Comparison of ENCODE assay signal across 25 cellular contexts in genomic region chr20:31682352-31682751, GRCh38. TPM values are rescaled to one million over a fixed set of nuclear protein-coding genes. Genes with fewer than 3 reads are reported as not detected.
A peak's percentile ranks its signal among the peaks of the same experiment; 100 is the strongest.
DNase-seq lines count a peak whose midpoint lies in the region; ATAC-seq, FAIRE-seq and TF ChIP-seq lines count a peak whose summit lies in the region.
"Had no signal": no experiment of that assay in that cellular context is flagged by ENCODE, and none has a peak within 500 bp of the region (broad histone marks: within the 10 kb centered on the region; RNA-seq: fewer than 3 reads in every experiment).

No MANE protein-coding gene starts in this region.

- peaks cover 28% of the 10 kb centered on the region for H3K36me3 Mint-ChIP-seq in effector memory CD8-positive, alpha-beta T cell (ENCODE audit: insufficient read depth)

- TF ChIP-seq POLR2A in HepG2 (IDR thresholded peaks at IDR 0.05; ENCODE audit: insufficient read depth in 1 of 2, low read depth in 2 of 2, low read length in 2 of 2): no peak
- no peak for TF ChIP-seq POLR2A in right lobe of liver (IDR thresholded peaks at IDR 0.05)
- no peak for TF ChIP-seq POLR2A in erythroblast (IDR thresholded peaks at IDR 0.05; ENCODE audit: low read length)

- peak overlapping the region in 1 of 2 donors; percentile 36 for H3K4me3 Mint-ChIP-seq in effector memory CD8-positive, alpha-beta T cell
- H3K4me3 Mint-ChIP-seq: mesothelial cell of epicardium, neural crest cell, type B pancreatic cell had no signal

- CTCF ChIA-PET in HepG2 (lab: Yijun Ruan, JAX; ENCODE audit: low intra/inter-chr PET ratio, low total read pairs): no interaction called here

- no peak for TF ChIP-seq RAD21 in HepG2 (CRISPR knock-in tag; IDR thresholded peaks at IDR 0.05)

- TF ChIP-seq EP300 in HepG2 (IDR thresholded peaks at IDR 0.05; ENCODE audit: low read depth in 2 of 2, low read length in 2 of 2) (no peak), HepG2 (CRISPR knock-in tag; IDR thresholded peaks at IDR 0.05; ENCODE audit: borderline replicate concordance) (no peak)

- TF ChIP-seq CTCF in HepG2 (CRISPR knock-in tag; IDR thresholded peaks at IDR 0.05) (no peak), right lobe of liver (IDR thresholded peaks at IDR 0.05) (no peak), SU-DHL-6 (IDR thresholded peaks at IDR 0.05; ENCODE audit: insufficient read depth, low read length, poor library complexity, severe bottlenecking) (no peak)

- peaks cover 98% of the 10 kb centered on the region for H3K4me1 ChIP-seq in HepG2 (ENCODE audit: insufficient read depth, low read length)
- H3K4me1 ChIP-seq in right lobe of liver: peaks cover 0 to 50% (median 19%) of the 10 kb centered on the region in 4 donors
- H3K4me1 ChIP-seq: colonic mucosa had no signal

- H3K4me1 Mint-ChIP-seq in effector memory CD8-positive, alpha-beta T cell (ENCODE audit: low read depth in 2 of 2): peaks cover 83 to 95% of the 10 kb centered on the region in 2 donors

- H3K9me3 ChIP-seq in HepG2 (ENCODE audit: low read length): no peaks in the 10 kb centered on the region
- no peaks in the 10 kb centered on the region for H3K9me3 ChIP-seq in right lobe of liver
- no peaks in the 10 kb centered on the region for H3K9me3 ChIP-seq in SU-DHL-6 (ENCODE audit: insufficient read depth, low read length)
- H3K9me3 ChIP-seq: colonic mucosa, HAP-1, SJSA1 had no signal

- ATAC-seq in HepG2 (no peak), right lobe of liver (no peak), HG03139 (IDR thresholded peaks at IDR 0.05; ENCODE audit: unreplicated experiment) (no peak)
- ATAC-seq in effector memory CD8-positive, alpha-beta T cell (replicated peaks): no peak

- H3K27me3 ChIP-seq in HepG2 (ENCODE audit: control insufficient read depth in 1 of 2, insufficient read depth in 2 of 2, low read length in 2 of 2): no peaks in the 10 kb centered on the region
- no peaks in the 10 kb centered on the region for H3K27me3 ChIP-seq in right lobe of liver
- no peaks in the 10 kb centered on the region for H3K27me3 ChIP-seq in SU-DHL-6 (ENCODE audit: low read length)
- H3K27me3 ChIP-seq: colonic mucosa, SJSA1 had no signal

- H3K9me2 ChIP-seq in SU-DHL-6 (replicated peaks; ENCODE audit: insufficient read depth, low read length): no peaks in the 10 kb centered on the region

- intact Hi-C loops in HepG2 (cut with micrococcal nuclease; ENCODE audit: unreplicated experiment) (no loop called here), right lobe of liver (cut with DNase I) (no loop called here)

- H3K36me3 ChIP-seq in HepG2 (replicated peaks in 1 of 2; ENCODE audit: control insufficient read depth in 1 of 2, insufficient read depth in 2 of 2, low read length in 2 of 2): peaks cover 65 to 88% of the 10 kb centered on the region in 2 experiments
- H3K36me3 ChIP-seq in right lobe of liver: peaks cover 0 to 11% (median 0%) of the 10 kb centered on the region in 4 donors
- H3K36me3 ChIP-seq in SU-DHL-6 (ENCODE audit: low read length): no peaks in the 10 kb centered on the region
- H3K36me3 ChIP-seq: colonic mucosa had no signal

- no peak for DNase-seq in HepG2 (ENCODE audit: low spot score)
- DNase-seq in right lobe of liver: no peak
- no peak for DNase-seq in effector memory CD8-positive, alpha-beta T cell
- DNase-seq in hypothalamus (lab: John Stamatoyannopoulos, UW): no peak
- no peak for DNase-seq in erythroblast (lab: John Stamatoyannopoulos, UW)
- no peak for DNase-seq in NCI-H1092 (lab: John Stamatoyannopoulos, UW)
- DNase-seq: activated CD4-positive, CD25-positive, alpha-beta regulatory T cell treated with anti-CD3 and anti-CD28 coated beads, Interleukin-2, amount 50 U/mL, for 72 hours; activated naive CD4-positive, alpha-beta T cell treated with Interleukin-2 at 50 U/mL for 16 hours; colonic mucosa; foreskin fibroblast; kidney glomerular epithelial cell; MV-4-11; NCI-H2081; NCI-H524 had no signal

- H3K79me2 ChIP-seq in HepG2 (ENCODE audit: insufficient read depth, low read length) (peaks cover 92% of the 10 kb centered on the region), SU-DHL-6 (ENCODE audit: insufficient read depth, low read length) (peaks cover 16% of the 10 kb centered on the region; the same call in 1 of the 2 replicates)

- no TSS peak for BruUV-seq in HepG2 (replicated peaks; lab: Mats Ljungman, UMichigan)

- no peaks in the 10 kb centered on the region for H3K9me3 Mint-ChIP-seq in effector memory CD8-positive, alpha-beta T cell
- H3K9me3 Mint-ChIP-seq: IgD-negative memory B cell, mesothelial cell of epicardium, neural crest cell, type B pancreatic cell had no signal

- POLR2A ChIA-PET in HepG2 (lab: Yijun Ruan, JAX): interaction anchor here (9.8 to 20.7 kb wide), 3 partner anchors 15 to 32 kb away, joined by 274 to 643 read pairs (median 317); partner anchors contain the start of gene BCL2L1

- peaks cover 30% of the 10 kb centered on the region for H3F3A ChIP-seq in SU-DHL-6 (ENCODE audit: insufficient read depth)

- H3K27ac ChIP-seq in HepG2 (ENCODE audit: extremely low read length, insufficient read depth, low read length): no peak overlapping the region
- H3K27ac ChIP-seq in right lobe of liver: no peak overlapping the region
- H3K27ac ChIP-seq in SU-DHL-6 (ENCODE audit: low read depth, low read length): peak overlapping the region; percentile 39; the same call in 1 of the 2 replicates
- H3K27ac ChIP-seq: colonic mucosa, SJSA1 had no signal

- in situ Hi-C loops in HepG2 (cut with HindIII; ENCODE audit: extremely low pct_ligation_motif_present, low pct_unique_long_range_greater_than_20kb): no loop called here

- H3K27ac Mint-ChIP-seq in effector memory CD8-positive, alpha-beta T cell: peak overlapping the region; percentile 97 to 99
- H3K27ac Mint-ChIP-seq: IgD-negative memory B cell had no signal

- H3K4me2 ChIP-seq in HepG2 (ENCODE audit: low read depth, low read length): no peak overlapping the region
- H3K4me2 ChIP-seq in SU-DHL-6 (ENCODE audit: low read depth, low read length, poor library complexity, severe bottlenecking): no peak overlapping the region
- H3K4me2 ChIP-seq: smooth muscle cell had no signal

- H3K9ac ChIP-seq in HepG2 (ENCODE audit: insufficient read depth, low read depth, low read length) (no peak overlapping the region), SU-DHL-6 (ENCODE audit: low read length) (no peak overlapping the region)

- peaks cover 46% of the 10 kb centered on the region for H4K20me1 ChIP-seq in HepG2 (ENCODE audit: insufficient read depth, low read length)
- H4K20me1 ChIP-seq in SU-DHL-6 (ENCODE audit: low read depth, low read length): no peaks in the 10 kb centered on the region

- no peak for FAIRE-seq in HepG2 (lab: Jason Lieb, UNC)

- H2AFZ ChIP-seq in HepG2 (ENCODE audit: low read length): no peak overlapping the region
- no peak overlapping the region for H2AFZ ChIP-seq in SU-DHL-6 (ENCODE audit: low read depth, low read length, severe bottlenecking)

- WGBS in HepG2 (ENCODE audit: low lambda C conversion rate): over 99% methylated on average over 3 of the region's 3 CpGs
- WGBS in right lobe of liver (ENCODE audit: insufficient coverage, low coverage, low lambda C conversion rate, missing lambda C conversion rate): 100% methylated on average over 3 of the region's 3 CpGs

- H3K4me3 ChIP-seq in HepG2 (replicated peaks in 1 of 3; ENCODE audit: insufficient read depth in 1 of 3, low read depth in 2 of 3, low read length in 3 of 3): no peak overlapping the region
- H3K4me3 ChIP-seq in right lobe of liver: no peak overlapping the region
- H3K4me3 ChIP-seq in SU-DHL-6 (ENCODE audit: insufficient read depth, low read length, poor library complexity, severe bottlenecking): no peak overlapping the region
- H3K4me3 ChIP-seq: colonic mucosa, HAP-1, SJSA1, smooth muscle cell had no signal

- no peaks in the 10 kb centered on the region for H3K27me3 Mint-ChIP-seq in effector memory CD8-positive, alpha-beta T cell
- H3K27me3 Mint-ChIP-seq: IgD-negative memory B cell, type B pancreatic cell had no signal

RNA-seq across cellular contexts. Expression of gene BCL2L1, which starts 40.3 kb away (rescaled TPM):
- total RNA-seq in HepG2 (2016; rRNA removed; fragmentation: Illumina TruSeq; extraction: Trizol) (164 and 200 TPM in 2 replicates), right lobe of liver (10 to 100 TPM; 30.5 to 96.1 (median 63.4) TPM)
- 60.9 and 61.0 TPM in 2 replicates for total RNA-seq in HepG2 (2016; cell fraction: cytosol; rRNA removed; fragmentation: Illumina TruSeq; extraction: Trizol; ENCODE audit: low read depth)
- 169 and 173 TPM in 2 replicates for total RNA-seq in HepG2 (2016; cell fraction: insoluble cytoplasmic fraction; rRNA removed; fragmentation: Illumina TruSeq; extraction: Trizol)
- 190 and 201 TPM in 2 replicates for total RNA-seq in HepG2 (2016; cell fraction: membrane; rRNA removed; fragmentation: Illumina TruSeq; extraction: Trizol)
- total RNA-seq in HepG2 (2016; cell fraction: nucleus; rRNA removed; fragmentation: Illumina TruSeq; extraction: Trizol): 135 and 148 TPM in 2 replicates
- 258 and 259 TPM in 2 replicates for polyA plus RNA-seq in HepG2 (2011; rRNA removed)
- 215 and 224 TPM in 2 replicates for polyA plus RNA-seq in HepG2 (2011; cell fraction: cytosol; rRNA removed)
- 123 and 146 TPM in 2 replicates for polyA plus RNA-seq in HepG2 (2011; cell fraction: nucleus; rRNA removed)
- 184 and 192 TPM in 2 replicates for polyA plus RNA-seq in HepG2 (2012)
- polyA plus RNA-seq in HepG2 (2016; cell fraction: cytosol; fragmentation: Illumina TruSeq; extraction: Trizol; ENCODE audit: low read depth): 77.5 and 91.4 TPM in 2 replicates
- polyA plus RNA-seq in HepG2 (2016; cell fraction: insoluble cytoplasmic fraction; fragmentation: Illumina TruSeq; extraction: Trizol; ENCODE audit: low read depth): 214 and 252 TPM in 2 replicates
- 208 and 211 TPM in 2 replicates for polyA plus RNA-seq in HepG2 (2016; cell fraction: membrane; fragmentation: Illumina TruSeq; extraction: Trizol; ENCODE audit: low read depth)
- 168 and 174 TPM in 2 replicates for polyA plus RNA-seq in HepG2 (2016; cell fraction: nucleus; fragmentation: Illumina TruSeq; extraction: Trizol; ENCODE audit: insufficient read depth, low read depth)
- 34.8 and 259 TPM in 2 replicates for polyA minus RNA-seq in HepG2 (2011; rRNA and poly(A)+ RNA removed; ENCODE audit: low replicate concordance)
- polyA minus RNA-seq in HepG2 (2011; cell fraction: cytosol; rRNA and poly(A)+ RNA removed): 124 TPM in 2 replicates
- 215 and 221 TPM in 2 replicates for polyA minus RNA-seq in HepG2 (2011; cell fraction: nucleus; rRNA and poly(A)+ RNA removed)

RNA-seq across cellular contexts. Expression of gene COX4I2, which starts 44.6 kb away (rescaled TPM):
- not detected in 2 replicates for total RNA-seq in HepG2 (2016; rRNA removed; fragmentation: Illumina TruSeq; extraction: Trizol)
- total RNA-seq in HepG2 (2016; cell fraction: cytosol; rRNA removed; fragmentation: Illumina TruSeq; extraction: Trizol; ENCODE audit: low read depth): not detected in 2 replicates
- total RNA-seq in HepG2 (2016; cell fraction: insoluble cytoplasmic fraction; rRNA removed; fragmentation: Illumina TruSeq; extraction: Trizol): not detected in 2 replicates
- total RNA-seq in HepG2 (2016; cell fraction: membrane; rRNA removed; fragmentation: Illumina TruSeq; extraction: Trizol): not detected in 2 replicates
- total RNA-seq in HepG2 (2016; cell fraction: nucleus; rRNA removed; fragmentation: Illumina TruSeq; extraction: Trizol): not detected in 2 replicates
- polyA plus RNA-seq in HepG2 (2011; rRNA removed): 0.74 and 1.1 TPM in 2 replicates
- 0.97 and 1.4 TPM in 2 replicates for polyA plus RNA-seq in HepG2 (2011; cell fraction: cytosol; rRNA removed)
- polyA plus RNA-seq in HepG2 (2011; cell fraction: nucleus; rRNA removed): 0.31 TPM in 1 of 2 replicates, not detected in the other
- 0.61 and 0.68 TPM in 2 replicates for polyA plus RNA-seq in HepG2 (2012)
- polyA plus RNA-seq in HepG2 (2016; cell fraction: cytosol; fragmentation: Illumina TruSeq; extraction: Trizol; ENCODE audit: low read depth): not detected in 2 replicates
- not detected in 2 replicates for polyA plus RNA-seq in HepG2 (2016; cell fraction: insoluble cytoplasmic fraction; fragmentation: Illumina TruSeq; extraction: Trizol; ENCODE audit: low read depth)
- not detected in 2 replicates for polyA plus RNA-seq in HepG2 (2016; cell fraction: membrane; fragmentation: Illumina TruSeq; extraction: Trizol; ENCODE audit: low read depth)
- polyA plus RNA-seq in HepG2 (2016; cell fraction: nucleus; fragmentation: Illumina TruSeq; extraction: Trizol; ENCODE audit: insufficient read depth, low read depth): not detected in 2 replicates
- not detected in 2 replicates for polyA minus RNA-seq in HepG2 (2011; rRNA and poly(A)+ RNA removed; ENCODE audit: low replicate concordance)
- polyA minus RNA-seq in HepG2 (2011; cell fraction: cytosol; rRNA and poly(A)+ RNA removed): not detected in 2 replicates
- not detected in 2 replicates for polyA minus RNA-seq in HepG2 (2011; cell fraction: nucleus; rRNA and poly(A)+ RNA removed)
- not detected for total RNA-seq in right lobe of liver
- total RNA-seq: neural crest cell, pulmonary artery endothelial cell, SJSA1, smooth muscle cell had no signal
- polyA plus RNA-seq: AG04450 had no signal

RNA-seq across cellular contexts. Expression of gene TPX2, which starts 56.7 kb away (rescaled TPM):
- total RNA-seq in HepG2 (2016; rRNA removed; fragmentation: Illumina TruSeq; extraction: Trizol) (124 and 190 TPM in 2 replicates), right lobe of liver (1 to 10 TPM in 5 of 6 experiments, under 1 TPM in 1; 0.56 to 8.3 (median 2.8) TPM)
- total RNA-seq in HepG2 (2016; cell fraction: cytosol; rRNA removed; fragmentation: Illumina TruSeq; extraction: Trizol; ENCODE audit: low read depth): 19.7 and 21.4 TPM in 2 replicates
- total RNA-seq in HepG2 (2016; cell fraction: insoluble cytoplasmic fraction; rRNA removed; fragmentation: Illumina TruSeq; extraction: Trizol): 123 and 174 TPM in 2 replicates
- total RNA-seq in HepG2 (2016; cell fraction: membrane; rRNA removed; fragmentation: Illumina TruSeq; extraction: Trizol): 59.2 and 59.7 TPM in 2 replicates
- total RNA-seq in HepG2 (2016; cell fraction: nucleus; rRNA removed; fragmentation: Illumina TruSeq; extraction: Trizol): 91.9 and 95.0 TPM in 2 replicates
- polyA plus RNA-seq in HepG2 (2011; rRNA removed): 20.0 and 34.3 TPM in 2 replicates
- 21.1 and 21.9 TPM in 2 replicates for polyA plus RNA-seq in HepG2 (2011; cell fraction: cytosol; rRNA removed)
- 16.5 and 21.6 TPM in 2 replicates for polyA plus RNA-seq in HepG2 (2011; cell fraction: nucleus; rRNA removed)
- polyA plus RNA-seq in HepG2 (2012): 28.3 and 61.6 TPM in 2 replicates
- 8.4 and 9.3 TPM in 2 replicates for polyA plus RNA-seq in HepG2 (2016; cell fraction: cytosol; fragmentation: Illumina TruSeq; extraction: Trizol; ENCODE audit: low read depth)
- polyA plus RNA-seq in HepG2 (2016; cell fraction: insoluble cytoplasmic fraction; fragmentation: Illumina TruSeq; extraction: Trizol; ENCODE audit: low read depth): 186 and 207 TPM in 2 replicates
- polyA plus RNA-seq in HepG2 (2016; cell fraction: membrane; fragmentation: Illumina TruSeq; extraction: Trizol; ENCODE audit: low read depth): 30.8 and 32.2 TPM in 2 replicates
- 122 and 124 TPM in 2 replicates for polyA plus RNA-seq in HepG2 (2016; cell fraction: nucleus; fragmentation: Illumina TruSeq; extraction: Trizol; ENCODE audit: insufficient read depth, low read depth)
- 23.1 and 74.5 TPM in 2 replicates for polyA minus RNA-seq in HepG2 (2011; rRNA and poly(A)+ RNA removed; ENCODE audit: low replicate concordance)
- polyA minus RNA-seq in HepG2 (2011; cell fraction: cytosol; rRNA and poly(A)+ RNA removed): 31.8 and 39.1 TPM in 2 replicates
- polyA minus RNA-seq in HepG2 (2011; cell fraction: nucleus; rRNA and poly(A)+ RNA removed): 42.3 and 53.4 TPM in 2 replicates
